In genomic region chr14:23319746-23320583, GRCh38 we compare ENCODE assay signal across 8 cellular contexts. TPM values are rescaled to one million over a fixed set of nuclear protein-coding genes. Genes with fewer than 3 reads are reported as not detected.
DNase-seq lines count a peak whose midpoint lies in the region; ATAC-seq, FAIRE-seq and TF ChIP-seq lines count a peak whose summit lies in the region.

No MANE protein-coding gene starts in this region.

- no peaks in the 10 kb centered on the region for H3K27me3 Mint-ChIP-seq in activated B cell treated with CpG ODN at 0.5 μM for 24 hours

- H3K36me3 Mint-ChIP-seq in activated B cell treated with CpG ODN at 0.5 μM for 24 hours (ENCODE audit: low read depth), result peaks cover 36% of the 10 kb centered on the region

- ATAC-seq in activated B cell treated with CpG ODN at 0.5 μM for 24 hours (ENCODE audit: low read depth) (no peak), right cardiac atrium (no peak), GM21717 (IDR thresholded peaks at IDR 0.05; ENCODE audit: unreplicated experiment) (no peak), HG02981 (IDR thresholded peaks at IDR 0.05; ENCODE audit: unreplicated experiment) (no peak)

- TF ChIP-seq CTCF in HEK293 (tag by site-specific recombination; IDR thresholded peaks at IDR 0.05) (no peak), activated B cell treated with CpG ODN at 0.5 μM for 24 hours (IDR thresholded peaks at IDR 0.05) (no peak)

- intact Hi-C loops in activated B cell treated with CpG ODN at 0.5 μM for 24 hours (cut with micrococcal nuclease) (loop anchor here (2.0 to 10.0 kb wide), 2 partner anchors 635 to 827 kb away; partner anchors contain the start of genes DHRS4, PSME2 and RNF31), right cardiac atrium (cut with DNase I) (loop anchor here (5.0 to 10.0 kb wide), 5 partner anchors 125 to 245 kb away; partner anchors contain the start of genes AP1G2 (in 2 of the 4) and NGDN (in 1 of the 4)), head of caudate nucleus (cut with DNase I) (loop anchor here (2.0 to 10.0 kb wide), 4 partner anchors 17 to 235 kb away; partner anchors contain the start of genes NGDN, PPP1R3E, THTPA and ZFHX2)

- peaks cover 15% of the 10 kb centered on the region for H3K4me1 ChIP-seq in HEK293 (ENCODE audit: control insufficient read depth, insufficient read depth, low read length)
- H3K4me1 ChIP-seq in right cardiac atrium (ENCODE audit: control insufficient read depth, insufficient read depth, low read length), result peaks cover 4% of the 10 kb centered on the region
- H3K4me1 ChIP-seq in small intestine (ENCODE audit: control insufficient read depth in 2 of 2, insufficient read depth in 1 of 2, low read depth in 1 of 2, low read length in 1 of 2), result peaks cover 2 to 3% of the 10 kb centered on the region in 2 donors

- H3K27ac Mint-ChIP-seq in activated B cell treated with CpG ODN at 0.5 μM for 24 hours, result peak overlapping the region; percentile 98

- H3K4me3 ChIP-seq in HEK293 (ENCODE audit: low read depth, low read length) (peak overlapping the region; percentile 50), right cardiac atrium (ENCODE audit: low read length) (peak overlapping the region; percentile 50), small intestine (ENCODE audit: low read depth in 1 of 2, low read length in 2 of 2) (peak overlapping the region; percentile 36 to 45)

- peaks cover 21 to 39% of the 10 kb centered on the region in 2 experiments for H3K36me3 ChIP-seq in HEK293 (ENCODE audit: control insufficient read depth in 2 of 2, insufficient read depth in 1 of 2, low read length in 2 of 2)
- peaks cover 10 to 15% of the 10 kb centered on the region in 2 donors for H3K36me3 ChIP-seq in small intestine (ENCODE audit: control insufficient read depth in 2 of 2, insufficient read depth in 2 of 2, low read length in 2 of 2)

- H3K4me3 Mint-ChIP-seq in activated B cell treated with CpG ODN at 0.5 μM for 24 hours, result peak overlapping the region; percentile 86

- H3K27ac ChIP-seq in HEK293 (ENCODE audit: extremely low read depth, low read depth, low read length) (peak overlapping the region; percentile 67), right cardiac atrium (ENCODE audit: low read length) (peak overlapping the region; percentile 99), small intestine (ENCODE audit: low read depth in 1 of 2, low read length in 1 of 2) (peak overlapping the region; percentile 91 to 99)

- no peaks in the 10 kb centered on the region for H3K9me3 Mint-ChIP-seq in activated B cell treated with CpG ODN at 0.5 μM for 24 hours

- 90% methylated on average over 17 of the region's 17 CpGs for WGBS in right cardiac atrium
- WGBS in small intestine, 3 donors, result 84 to 91% (median 88%) methylated on average over 17 of the region's 17 CpGs

- H3K27me3 ChIP-seq in right cardiac atrium (ENCODE audit: control insufficient read depth, insufficient read depth) (no peaks in the 10 kb centered on the region), small intestine (ENCODE audit: control insufficient read depth in 2 of 2, insufficient read depth in 2 of 2, low read length in 2 of 2) (no peaks in the 10 kb centered on the region)

- CTCF ChIA-PET in HEK293 (lab: Yijun Ruan, JAX), result interaction anchor here (0.6 to 1.7 kb wide), 7 partner anchors 14 to 252 kb away, joined by 3 to 12 read pairs (median 5); no protein-coding TSS in a partner anchor
- CTCF ChIA-PET in activated B cell treated with CpG ODN at 0.5 μM for 24 hours (lab: Charles Lee), result interaction anchor here (0.6 to 4.3 kb wide), 7 partner anchors 18 to 251 kb away, joined by 3 to 38 read pairs (median 5); partner anchors contain the start of genes ACIN1 and PPP1R3E

- H3K9me3 ChIP-seq in HEK293 (ENCODE audit: control insufficient read depth, insufficient read depth, low read depth, low read length) (no peaks in the 10 kb centered on the region), right cardiac atrium (ENCODE audit: control insufficient read depth, low read length) (no peaks in the 10 kb centered on the region), small intestine (ENCODE audit: control insufficient read depth, low read depth) (peaks cover 2% of the 10 kb centered on the region)

- POLR2A ChIA-PET in HEK293 (lab: Yijun Ruan, JAX) (interaction anchor here (0.6 to 7.9 kb wide), 8 partner anchors 10 to 794 kb away, joined by 3 to 170 read pairs (median 8); partner anchors contain the start of genes ACIN1, BCL2L2, C14orf119 and DCAF11), activated B cell treated with CpG ODN at 0.5 μM for 24 hours (lab: Charles Lee) (interaction anchor here (0.6 to 10.0 kb wide), 12 partner anchors 14 to 1809 kb away, joined by 3 to 339 read pairs (median 10); partner anchors contain the start of genes ACIN1, AP1G2, BCL2L2 and C14orf119)

- no peak for DNase-seq in activated B cell treated with CpG ODN at 0.5 μM for 24 hours
- peak in 1 of 3 donors; percentile 19 for DNase-seq in right cardiac atrium
- DNase-seq in small intestine, result no peak
- no peak for DNase-seq in head of caudate nucleus
- no peak for DNase-seq in HK-2 (ENCODE audit: unreplicated experiment)

- no peak for FAIRE-seq in small intestine (lab: Jason Lieb, UNC)

- H3K4me1 Mint-ChIP-seq in activated B cell treated with CpG ODN at 0.5 μM for 24 hours, result peaks cover 26% of the 10 kb centered on the region

TF ChIP-seq in HEK293, 187 proteins besides CTCF, POLR2A, EP300 and RAD21 (continues in another document):
- TF ChIP-seq ZNF776 (tag by site-specific recombination; IDR thresholded peaks at IDR 0.05; ENCODE audit: borderline replicate concordance), result no peak
- 0 out of 2 replicates have a peak, but pooled peaks have one; percentile 11 for TF ChIP-seq ZNF324 (tag by site-specific recombination; IDR thresholded peaks at IDR 0.05)
- TF ChIP-seq ZNF366 (tag by site-specific recombination; conservative IDR thresholded peaks at IDR 0.05), result no peak
- peak; percentile 63; the same call in 1 of the 2 replicates for TF ChIP-seq ZNF449 (tag by site-specific recombination; IDR thresholded peaks at IDR 0.05)
- no peak for TF ChIP-seq ZNF639 (tag by site-specific recombination; IDR thresholded peaks at IDR 0.05)
- no peak for TF ChIP-seq MZF1 (tag by site-specific recombination; IDR thresholded peaks at IDR 0.05; ENCODE audit: borderline replicate concordance)
- no peak for TF ChIP-seq HIC1 (tag by site-specific recombination; IDR thresholded peaks at IDR 0.05)

RNA-seq across cellular contexts. Expression of gene PABPN1, which starts 1.3 kb away (rescaled TPM):
- 259 and 264 TPM in 2 replicates for total RNA-seq in activated B cell treated with CpG ODN at 0.5 μM for 24 hours
- 10 to 100 TPM; 93.6 to 97.9 (median 96.4) TPM for total RNA-seq in right cardiac atrium
- 107 TPM for polyA plus RNA-seq in right cardiac atrium
- 100 to 1,000 TPM; 119 to 170 (median 125) TPM for polyA plus RNA-seq in small intestine

RNA-seq across cellular contexts. Expression of gene BCL2L2, which starts 13.3 kb away (rescaled TPM):
- total RNA-seq in activated B cell treated with CpG ODN at 0.5 μM for 24 hours, result 10.4 and 11.8 TPM in 2 replicates
- total RNA-seq in right cardiac atrium, result 10 to 100 TPM; 40.4 to 51.9 (median 48.8) TPM
- 38.1 TPM for polyA plus RNA-seq in right cardiac atrium
- 10 to 100 TPM; 30.8 to 44.0 (median 31.5) TPM for polyA plus RNA-seq in small intestine

RNA-seq across cellular contexts. Expression of gene PPP1R3E, which starts 17.3 kb away (rescaled TPM):
- 23.4 and 28.9 TPM in 2 replicates for total RNA-seq in activated B cell treated with CpG ODN at 0.5 μM for 24 hours
- 10 to 100 TPM in 2 of 4 donors, 1 to 10 TPM in 2; 6.1 to 15.3 (median 10.6) TPM for total RNA-seq in right cardiac atrium
- 7.9 TPM for polyA plus RNA-seq in right cardiac atrium
- 10 to 100 TPM in 1 of 3 donors, 1 to 10 TPM in 2; 6.7 to 20.6 (median 8.4) TPM for polyA plus RNA-seq in small intestine

RNA-seq across cellular contexts. Expression of gene SLC22A17, which starts 32.7 kb away (rescaled TPM):
- total RNA-seq in activated B cell treated with CpG ODN at 0.5 μM for 24 hours (0.20 TPM in 1 of 2 replicates, not detected in the other), right cardiac atrium (10 to 100 TPM; 42.4 to 72.5 (median 55.9) TPM)
- polyA plus RNA-seq in right cardiac atrium (47.2 TPM), small intestine (10 to 100 TPM in 1 of 3 donors, 1 to 10 TPM in 1, under 1 TPM in 1; 0.67 to 12.7 (median 2.2) TPM)

RNA-seq across cellular contexts. Expression of gene HOMEZ, which starts 34.0 kb away (rescaled TPM):
- total RNA-seq in activated B cell treated with CpG ODN at 0.5 μM for 24 hours (10.8 and 11.5 TPM in 2 replicates), right cardiac atrium (10 to 100 TPM in 2 of 4 donors, 1 to 10 TPM in 2; 8.4 to 12.7 (median 10.4) TPM)
- polyA plus RNA-seq in right cardiac atrium (9.8 TPM), small intestine (1 to 10 TPM; 3.2 to 9.1 (median 6.0) TPM)
